Comparison of ENCODE assay signal across 1 cellular context in the genomic region with DNA sequence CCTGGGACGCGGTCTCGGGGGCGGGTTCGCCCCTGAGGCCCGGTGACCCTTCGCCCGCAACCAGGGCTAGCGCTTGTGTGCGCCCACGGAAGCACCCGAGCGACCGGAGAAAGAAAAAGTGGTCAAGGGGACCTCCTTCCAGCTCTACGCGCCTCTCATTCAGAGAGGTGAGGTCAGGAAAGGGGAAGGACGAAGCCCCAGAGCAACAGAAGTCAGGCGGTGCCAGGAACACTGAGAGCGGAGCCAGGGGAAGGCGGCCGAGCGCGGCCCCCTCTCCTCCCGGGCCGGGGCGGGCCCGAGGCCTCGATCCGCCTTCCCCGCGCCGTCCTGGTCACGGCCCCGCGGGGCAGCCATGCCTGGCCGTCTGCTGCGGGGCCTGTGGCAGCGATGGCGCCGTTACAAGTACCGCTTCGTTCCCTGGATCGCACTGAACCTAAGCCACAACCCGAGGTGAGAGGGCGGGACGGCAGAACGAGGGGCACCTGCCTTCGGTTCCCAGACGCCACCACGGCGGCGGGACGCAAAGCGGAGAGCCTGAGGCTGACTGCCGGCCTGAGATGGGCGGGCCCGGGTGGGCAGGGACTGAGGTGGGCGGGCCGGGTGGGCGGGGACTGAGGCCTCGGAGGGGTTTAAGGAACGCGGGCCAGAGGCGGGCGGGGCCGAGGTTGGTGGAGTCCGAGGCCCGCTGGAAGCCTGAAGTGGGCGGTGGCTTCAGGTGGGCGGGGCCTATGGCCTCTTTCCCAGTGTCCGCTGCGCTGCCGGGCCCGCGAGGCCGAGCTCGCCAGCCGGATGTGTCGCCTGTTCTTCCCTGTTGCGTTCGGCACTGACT.
TF ChIP-seq lines count a peak whose summit lies in the region.

A gene with protein sequence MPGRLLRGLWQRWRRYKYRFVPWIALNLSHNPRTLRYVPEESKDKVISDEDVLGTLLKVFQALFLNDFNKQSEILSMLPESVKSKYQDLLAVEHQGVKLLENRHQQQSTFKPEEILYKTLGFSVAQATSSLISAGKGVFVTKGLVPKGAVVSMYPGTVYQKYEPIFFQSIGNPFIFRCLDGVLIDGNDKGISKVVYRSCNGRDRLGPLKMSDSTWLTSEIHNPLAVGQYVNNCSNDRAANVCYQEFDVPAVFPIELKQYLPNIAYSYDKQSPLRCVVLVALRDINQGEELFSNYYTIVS (plus strand): TSS at position 303 of the 829 bp plus-strand sequence. CDS start 50 bp downstream, at position 353.

TF ChIP-seq in HepG2, 621 proteins besides CTCF, POLR2A, EP300 and RAD21 (continued from another document and continues in another):
- TF ChIP-seq, protein P1, sequence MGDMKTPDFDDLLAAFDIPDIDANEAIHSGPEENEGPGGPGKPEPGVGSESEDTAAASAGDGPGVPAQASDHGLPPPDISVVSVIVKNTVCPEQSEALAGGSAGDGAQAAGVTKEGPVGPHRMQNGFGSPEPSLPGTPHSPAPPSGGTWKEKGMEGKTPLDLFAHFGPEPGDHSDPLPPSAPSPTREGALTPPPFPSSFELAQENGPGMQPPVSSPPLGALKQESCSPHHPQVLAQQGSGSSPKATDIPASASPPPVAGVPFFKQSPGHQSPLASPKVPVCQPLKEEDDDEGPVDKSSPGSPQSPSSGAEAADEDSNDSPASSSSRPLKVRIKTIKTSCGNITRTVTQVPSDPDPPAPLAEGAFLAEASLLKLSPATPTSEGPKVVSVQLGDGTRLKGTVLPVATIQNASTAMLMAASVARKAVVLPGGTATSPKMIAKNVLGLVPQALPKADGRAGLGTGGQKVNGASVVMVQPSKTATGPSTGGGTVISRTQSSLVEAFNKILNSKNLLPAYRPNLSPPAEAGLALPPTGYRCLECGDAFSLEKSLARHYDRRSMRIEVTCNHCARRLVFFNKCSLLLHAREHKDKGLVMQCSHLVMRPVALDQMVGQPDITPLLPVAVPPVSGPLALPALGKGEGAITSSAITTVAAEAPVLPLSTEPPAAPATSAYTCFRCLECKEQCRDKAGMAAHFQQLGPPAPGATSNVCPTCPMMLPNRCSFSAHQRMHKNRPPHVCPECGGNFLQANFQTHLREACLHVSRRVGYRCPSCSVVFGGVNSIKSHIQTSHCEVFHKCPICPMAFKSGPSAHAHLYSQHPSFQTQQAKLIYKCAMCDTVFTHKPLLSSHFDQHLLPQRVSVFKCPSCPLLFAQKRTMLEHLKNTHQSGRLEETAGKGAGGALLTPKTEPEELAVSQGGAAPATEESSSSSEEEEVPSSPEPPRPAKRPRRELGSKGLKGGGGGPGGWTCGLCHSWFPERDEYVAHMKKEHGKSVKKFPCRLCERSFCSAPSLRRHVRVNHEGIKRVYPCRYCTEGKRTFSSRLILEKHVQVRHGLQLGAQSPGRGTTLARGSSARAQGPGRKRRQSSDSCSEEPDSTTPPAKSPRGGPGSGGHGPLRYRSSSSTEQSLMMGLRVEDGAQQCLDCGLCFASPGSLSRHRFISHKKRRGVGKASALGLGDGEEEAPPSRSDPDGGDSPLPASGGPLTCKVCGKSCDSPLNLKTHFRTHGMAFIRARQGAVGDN (CRISPR knock-in tag; IDR thresholded peaks at IDR 0.05): peak; percentile 91
- TF ChIP-seq ZNF317 (CRISPR knock-in tag; IDR thresholded peaks at IDR 0.05) (no peak), KAT7 (CRISPR knock-in tag; IDR thresholded peaks at IDR 0.05; ENCODE audit: borderline replicate concordance) (peak; percentile 61; the same call in 1 of the 2 replicates), RFX5 (IDR thresholded peaks at IDR 0.05; ENCODE audit: low read depth, low read length) (no peak), ZNF607 (CRISPR knock-in tag; IDR thresholded peaks at IDR 0.05; ENCODE audit: borderline replicate concordance) (peak; percentile 25; the same call in 1 of the 2 replicates), ZNF558 (CRISPR knock-in tag; IDR thresholded peaks at IDR 0.05; ENCODE audit: borderline replicate concordance) (0 out of 2 replicates have a peak, but pooled peaks have one; percentile 42), HOXA9 (CRISPR knock-in tag; IDR thresholded peaks at IDR 0.05; ENCODE audit: borderline replicate concordance) (no peak), KAT8 (CRISPR knock-in tag; IDR thresholded peaks at IDR 0.05) (no peak; the same call in none of the 2 replicates), IRX3 (CRISPR knock-in tag; IDR thresholded peaks at IDR 0.05; ENCODE audit: borderline replicate concordance, low read depth) (peak; percentile 71; the same call in 1 of the 2 replicates), ZNF766 (CRISPR knock-in tag; IDR thresholded peaks at IDR 0.05; ENCODE audit: borderline replicate concordance) (no peak; the same call in 1 of the 2 replicates), ZNF138 (CRISPR knock-in tag; IDR thresholded peaks at IDR 0.05; ENCODE audit: low read depth) (0 out of 2 replicates have a peak, but pooled peaks have one; percentile 87), IKZF4 (CRISPR knock-in tag; IDR thresholded peaks at IDR 0.05; ENCODE audit: borderline replicate concordance, low read depth, not compliant biosample characterization) (peak; percentile 39), ZKSCAN5 (CRISPR knock-in tag; IDR thresholded peaks at IDR 0.05) (no peak), ZNF451 (CRISPR knock-in tag; IDR thresholded peaks at IDR 0.05) (peak; percentile 41; the same call in 1 of the 2 replicates), RAD51 (IDR thresholded peaks at IDR 0.05; ENCODE audit: borderline replicate concordance) (no peak), PITX1 (CRISPR knock-in tag; IDR thresholded peaks at IDR 0.05) (peak; percentile 32; the same call in 1 of the 2 replicates), DPF2 (CRISPR knock-in tag; IDR thresholded peaks at IDR 0.05; ENCODE audit: borderline replicate concordance, low read depth) (no peak), ZFX (CRISPR knock-in tag; IDR thresholded peaks at IDR 0.05; ENCODE audit: low read depth) (peak; percentile 97), ZFP41 (CRISPR knock-in tag; IDR thresholded peaks at IDR 0.05; ENCODE audit: borderline replicate concordance) (no peak), SETDB1 (CRISPR knock-in tag; IDR thresholded peaks at IDR 0.05; ENCODE audit: borderline replicate concordance) (no peak), ZNF563 (CRISPR knock-in tag; IDR thresholded peaks at IDR 0.05) (no peak; the same call in 1 of the 2 replicates), TEAD3 (CRISPR knock-in tag; optimal IDR thresholded peaks at IDR 0.05; ENCODE audit: borderline replicate concordance) (no peak), ZBTB20 (CRISPR knock-in tag; IDR thresholded peaks at IDR 0.05; ENCODE audit: borderline replicate concordance, low read depth) (no peak), CENPX (CRISPR knock-in tag; IDR thresholded peaks at IDR 0.05) (no peak), FOXP1 (IDR thresholded peaks at IDR 0.05) (no peak), FOXP1 (CRISPR knock-in tag; IDR thresholded peaks at IDR 0.05) (no peak)
- TF ChIP-seq, protein P2, sequence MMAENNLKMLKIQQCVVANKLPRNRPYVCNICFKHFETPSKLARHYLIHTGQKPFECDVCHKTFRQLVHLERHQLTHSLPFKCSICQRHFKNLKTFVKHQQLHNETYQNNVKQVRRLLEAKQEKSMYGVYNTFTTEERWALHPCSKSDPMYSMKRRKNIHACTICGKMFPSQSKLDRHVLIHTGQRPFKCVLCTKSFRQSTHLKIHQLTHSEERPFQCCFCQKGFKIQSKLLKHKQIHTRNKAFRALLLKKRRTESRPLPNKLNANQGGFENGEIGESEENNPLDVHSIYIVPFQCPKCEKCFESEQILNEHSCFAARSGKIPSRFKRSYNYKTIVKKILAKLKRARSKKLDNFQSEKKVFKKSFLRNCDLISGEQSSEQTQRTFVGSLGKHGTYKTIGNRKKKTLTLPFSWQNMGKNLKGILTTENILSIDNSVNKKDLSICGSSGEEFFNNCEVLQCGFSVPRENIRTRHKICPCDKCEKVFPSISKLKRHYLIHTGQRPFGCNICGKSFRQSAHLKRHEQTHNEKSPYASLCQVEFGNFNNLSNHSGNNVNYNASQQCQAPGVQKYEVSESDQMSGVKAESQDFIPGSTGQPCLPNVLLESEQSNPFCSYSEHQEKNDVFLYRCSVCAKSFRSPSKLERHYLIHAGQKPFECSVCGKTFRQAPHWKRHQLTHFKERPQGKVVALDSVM (CRISPR knock-in tag; IDR thresholded peaks at IDR 0.05): no peak
- TF ChIP-seq, protein P3, sequence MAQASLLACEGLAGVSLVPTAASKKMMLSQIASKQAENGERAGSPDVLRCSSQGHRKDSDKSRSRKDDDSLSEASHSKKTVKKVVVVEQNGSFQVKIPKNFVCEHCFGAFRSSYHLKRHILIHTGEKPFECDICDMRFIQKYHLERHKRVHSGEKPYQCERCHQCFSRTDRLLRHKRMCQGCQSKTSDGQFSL (CRISPR knock-in tag; IDR thresholded peaks at IDR 0.05): no peak
- TF ChIP-seq, protein P4, sequence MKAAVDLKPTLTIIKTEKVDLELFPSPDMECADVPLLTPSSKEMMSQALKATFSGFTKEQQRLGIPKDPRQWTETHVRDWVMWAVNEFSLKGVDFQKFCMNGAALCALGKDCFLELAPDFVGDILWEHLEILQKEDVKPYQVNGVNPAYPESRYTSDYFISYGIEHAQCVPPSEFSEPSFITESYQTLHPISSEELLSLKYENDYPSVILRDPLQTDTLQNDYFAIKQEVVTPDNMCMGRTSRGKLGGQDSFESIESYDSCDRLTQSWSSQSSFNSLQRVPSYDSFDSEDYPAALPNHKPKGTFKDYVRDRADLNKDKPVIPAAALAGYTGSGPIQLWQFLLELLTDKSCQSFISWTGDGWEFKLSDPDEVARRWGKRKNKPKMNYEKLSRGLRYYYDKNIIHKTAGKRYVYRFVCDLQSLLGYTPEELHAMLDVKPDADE (CRISPR knock-in tag; IDR thresholded peaks at IDR 0.05): no peak; the same call in 1 of the 2 replicates
- TF ChIP-seq, protein P5, sequence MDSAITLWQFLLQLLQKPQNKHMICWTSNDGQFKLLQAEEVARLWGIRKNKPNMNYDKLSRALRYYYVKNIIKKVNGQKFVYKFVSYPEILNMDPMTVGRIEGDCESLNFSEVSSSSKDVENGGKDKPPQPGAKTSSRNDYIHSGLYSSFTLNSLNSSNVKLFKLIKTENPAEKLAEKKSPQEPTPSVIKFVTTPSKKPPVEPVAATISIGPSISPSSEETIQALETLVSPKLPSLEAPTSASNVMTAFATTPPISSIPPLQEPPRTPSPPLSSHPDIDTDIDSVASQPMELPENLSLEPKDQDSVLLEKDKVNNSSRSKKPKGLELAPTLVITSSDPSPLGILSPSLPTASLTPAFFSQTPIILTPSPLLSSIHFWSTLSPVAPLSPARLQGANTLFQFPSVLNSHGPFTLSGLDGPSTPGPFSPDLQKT (CRISPR knock-in tag; IDR thresholded peaks at IDR 0.05; ENCODE audit: borderline replicate concordance): no peak
- TF ChIP-seq, protein P6, sequence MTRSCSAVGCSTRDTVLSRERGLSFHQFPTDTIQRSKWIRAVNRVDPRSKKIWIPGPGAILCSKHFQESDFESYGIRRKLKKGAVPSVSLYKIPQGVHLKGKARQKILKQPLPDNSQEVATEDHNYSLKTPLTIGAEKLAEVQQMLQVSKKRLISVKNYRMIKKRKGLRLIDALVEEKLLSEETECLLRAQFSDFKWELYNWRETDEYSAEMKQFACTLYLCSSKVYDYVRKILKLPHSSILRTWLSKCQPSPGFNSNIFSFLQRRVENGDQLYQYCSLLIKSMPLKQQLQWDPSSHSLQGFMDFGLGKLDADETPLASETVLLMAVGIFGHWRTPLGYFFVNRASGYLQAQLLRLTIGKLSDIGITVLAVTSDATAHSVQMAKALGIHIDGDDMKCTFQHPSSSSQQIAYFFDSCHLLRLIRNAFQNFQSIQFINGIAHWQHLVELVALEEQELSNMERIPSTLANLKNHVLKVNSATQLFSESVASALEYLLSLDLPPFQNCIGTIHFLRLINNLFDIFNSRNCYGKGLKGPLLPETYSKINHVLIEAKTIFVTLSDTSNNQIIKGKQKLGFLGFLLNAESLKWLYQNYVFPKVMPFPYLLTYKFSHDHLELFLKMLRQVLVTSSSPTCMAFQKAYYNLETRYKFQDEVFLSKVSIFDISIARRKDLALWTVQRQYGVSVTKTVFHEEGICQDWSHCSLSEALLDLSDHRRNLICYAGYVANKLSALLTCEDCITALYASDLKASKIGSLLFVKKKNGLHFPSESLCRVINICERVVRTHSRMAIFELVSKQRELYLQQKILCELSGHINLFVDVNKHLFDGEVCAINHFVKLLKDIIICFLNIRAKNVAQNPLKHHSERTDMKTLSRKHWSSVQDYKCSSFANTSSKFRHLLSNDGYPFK (CRISPR knock-in tag; IDR thresholded peaks at IDR 0.05; ENCODE audit: borderline replicate concordance): no peak
- TF ChIP-seq, protein P7, sequence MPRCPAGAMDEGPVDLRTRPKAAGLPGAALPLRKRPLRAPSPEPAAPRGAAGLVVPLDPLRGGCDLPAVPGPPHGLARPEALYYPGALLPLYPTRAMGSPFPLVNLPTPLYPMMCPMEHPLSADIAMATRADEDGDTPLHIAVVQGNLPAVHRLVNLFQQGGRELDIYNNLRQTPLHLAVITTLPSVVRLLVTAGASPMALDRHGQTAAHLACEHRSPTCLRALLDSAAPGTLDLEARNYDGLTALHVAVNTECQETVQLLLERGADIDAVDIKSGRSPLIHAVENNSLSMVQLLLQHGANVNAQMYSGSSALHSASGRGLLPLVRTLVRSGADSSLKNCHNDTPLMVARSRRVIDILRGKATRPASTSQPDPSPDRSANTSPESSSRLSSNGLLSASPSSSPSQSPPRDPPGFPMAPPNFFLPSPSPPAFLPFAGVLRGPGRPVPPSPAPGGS (CRISPR knock-in tag; IDR thresholded peaks at IDR 0.05): 0 out of 2 replicates have a peak, but pooled peaks have one; percentile 3
- TF ChIP-seq, protein P8, sequence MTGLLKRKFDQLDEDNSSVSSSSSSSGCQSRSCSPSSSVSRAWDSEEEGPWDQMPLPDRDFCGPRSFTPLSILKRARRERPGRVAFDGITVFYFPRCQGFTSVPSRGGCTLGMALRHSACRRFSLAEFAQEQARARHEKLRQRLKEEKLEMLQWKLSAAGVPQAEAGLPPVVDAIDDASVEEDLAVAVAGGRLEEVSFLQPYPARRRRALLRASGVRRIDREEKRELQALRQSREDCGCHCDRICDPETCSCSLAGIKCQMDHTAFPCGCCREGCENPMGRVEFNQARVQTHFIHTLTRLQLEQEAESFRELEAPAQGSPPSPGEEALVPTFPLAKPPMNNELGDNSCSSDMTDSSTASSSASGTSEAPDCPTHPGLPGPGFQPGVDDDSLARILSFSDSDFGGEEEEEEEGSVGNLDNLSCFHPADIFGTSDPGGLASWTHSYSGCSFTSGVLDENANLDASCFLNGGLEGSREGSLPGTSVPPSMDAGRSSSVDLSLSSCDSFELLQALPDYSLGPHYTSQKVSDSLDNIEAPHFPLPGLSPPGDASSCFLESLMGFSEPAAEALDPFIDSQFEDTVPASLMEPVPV (CRISPR knock-in tag; IDR thresholded peaks at IDR 0.05): no peak
- TF ChIP-seq, protein P9, sequence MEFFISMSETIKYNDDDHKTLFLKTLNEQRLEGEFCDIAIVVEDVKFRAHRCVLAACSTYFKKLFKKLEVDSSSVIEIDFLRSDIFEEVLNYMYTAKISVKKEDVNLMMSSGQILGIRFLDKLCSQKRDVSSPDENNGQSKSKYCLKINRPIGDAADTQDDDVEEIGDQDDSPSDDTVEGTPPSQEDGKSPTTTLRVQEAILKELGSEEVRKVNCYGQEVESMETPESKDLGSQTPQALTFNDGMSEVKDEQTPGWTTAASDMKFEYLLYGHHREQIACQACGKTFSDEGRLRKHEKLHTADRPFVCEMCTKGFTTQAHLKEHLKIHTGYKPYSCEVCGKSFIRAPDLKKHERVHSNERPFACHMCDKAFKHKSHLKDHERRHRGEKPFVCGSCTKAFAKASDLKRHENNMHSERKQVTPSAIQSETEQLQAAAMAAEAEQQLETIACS (CRISPR knock-in tag; IDR thresholded peaks at IDR 0.05): peak; percentile 51
